Comparison of ENCODE assay signal across 14 cellular contexts in genomic region chr5:135174315-135175096, GRCh38.
DNase-seq lines count a peak whose midpoint lies in the region; ATAC-seq and TF ChIP-seq lines count a peak whose summit lies in the region.
"Had no signal": no experiment of that assay in that cellular context is flagged by ENCODE, and none has a peak within 500 bp of the region (broad histone marks: within the 10 kb centered on the region; RNA-seq: fewer than 3 reads in every experiment).

No MANE protein-coding gene starts in this region.

- peaks cover 7% of the 10 kb centered on the region for H3K4me1 Mint-ChIP-seq in WTC11
- H3K4me1 Mint-ChIP-seq: activated naive CD8-positive, alpha-beta T cell treated with anti-CD3 and anti-CD28 coated beads, Interleukin-2, amount 50 U/mL, for 24 hours; CD4-positive, CD25-positive, alpha-beta regulatory T cell; naive B cell had no signal

- H2AK5ac ChIP-seq in IMR-90 (ENCODE audit: low read depth, low read length) (no peak overlapping the region), mesendoderm (ENCODE audit: low read length) (peak overlapping the region; percentile 44)

- in situ Hi-C loops in IMR-90 (cut with MboI; ENCODE audit: low sequenced_read_pairs): no loop called here

- H2BK5ac ChIP-seq in IMR-90 (ENCODE audit: low read depth, low read length, poor library complexity, severe bottlenecking) (no peak overlapping the region), mesendoderm (ENCODE audit: low read length) (no peak overlapping the region)

- H3F3A ChIP-seq in DOHH2 (ENCODE audit: control insufficient read depth, insufficient read depth): no peaks in the 10 kb centered on the region

- no peak overlapping the region for H3K27ac ChIP-seq in DOHH2 (ENCODE audit: low read depth, low read length)
- no peak overlapping the region for H3K27ac ChIP-seq in IMR-90 (ENCODE audit: insufficient read depth, low read length)
- H3K27ac ChIP-seq in mesendoderm (ENCODE audit: low read depth, low read length): no peak overlapping the region
- H3K27ac ChIP-seq: coronary artery, suprapubic skin had no signal

- H4K8ac ChIP-seq in IMR-90 (ENCODE audit: low read depth in 2 of 2, low read length in 2 of 2) (no peak overlapping the region), mesendoderm (ENCODE audit: low read depth, low read length) (no peak overlapping the region)

- H3K23ac ChIP-seq in IMR-90 (ENCODE audit: low read depth, low read length) (no peak overlapping the region), mesendoderm (ENCODE audit: low read length) (no peak overlapping the region)

- no peaks in the 10 kb centered on the region for H3K9me2 ChIP-seq in DOHH2 (replicated peaks; ENCODE audit: control insufficient read depth, low read length)

- no peak overlapping the region for H3K4me3 Mint-ChIP-seq in WTC11
- H3K4me3 Mint-ChIP-seq: activated naive CD8-positive, alpha-beta T cell treated with anti-CD3 and anti-CD28 coated beads, Interleukin-2, amount 50 U/mL, for 24 hours; CD4-positive, CD25-positive, alpha-beta regulatory T cell had no signal

- peak; percentile 18; the same call in 1 of the 2 replicates for TF ChIP-seq RAD21 in IMR-90 (IDR thresholded peaks at IDR 0.05; ENCODE audit: low read length)

- H2BK120ac ChIP-seq in IMR-90 (ENCODE audit: low read depth, low read length) (no peak overlapping the region), mesendoderm (ENCODE audit: low read depth, low read length) (no peak overlapping the region)

- dilution Hi-C loops in IMR-90 (cut with HindIII; ENCODE audit: low sequenced_read_pairs, unreplicated experiment): no loop called here

- H3K79me1 ChIP-seq in IMR-90 (ENCODE audit: low read depth in 1 of 2, low read length in 2 of 2): no peaks in the 10 kb centered on the region
- H3K79me1 ChIP-seq in mesendoderm (ENCODE audit: low read length): no peaks in the 10 kb centered on the region

- TF ChIP-seq POLR2A in IMR-90 (IDR thresholded peaks at IDR 0.05; ENCODE audit: low read depth, low read length): no peak

- H3K4me1 ChIP-seq in DOHH2 (ENCODE audit: control insufficient read depth, low read length) (peaks cover 7% of the 10 kb centered on the region), IMR-90 (ENCODE audit: control insufficient read depth, insufficient read depth, low read length) (no peaks in the 10 kb centered on the region), mesendoderm (ENCODE audit: control insufficient read depth, low read depth, low read length) (no peaks in the 10 kb centered on the region)
- H3K4me1 ChIP-seq: suprapubic skin had no signal

- H4K5ac ChIP-seq in IMR-90 (ENCODE audit: low read depth, low read length) (no peak overlapping the region), mesendoderm (ENCODE audit: low read length) (no peak overlapping the region)

- POLR2A ChIA-PET in IMR-90 (lab: Charles Lee; ENCODE audit: unreplicated experiment): no interaction called here
- POLR2A ChIA-PET in WTC11 (lab: Charles Lee): no interaction called here

- DNase-seq in IMR-90: peak; percentile 24
- DNase-seq in WTC11 (ENCODE audit: low spot score): peak; percentile 41
- peak; percentile 90 for DNase-seq in mesendoderm
- no peak for DNase-seq in NK-92 (lab: John Stamatoyannopoulos, UW; ENCODE audit: unreplicated experiment)
- DNase-seq in SIG-M5 (lab: John Stamatoyannopoulos, UW): no peak
- DNase-seq: activated naive CD8-positive, alpha-beta T cell treated with anti-CD3 and anti-CD28 coated beads, Interleukin-2, amount 50 U/mL, for 24 hours; CD4-positive, CD25-positive, alpha-beta regulatory T cell; naive B cell; NCI-H526 had no signal

- H3K56ac ChIP-seq in IMR-90 (ENCODE audit: extremely low read depth, insufficient read depth, low read length) (no peak overlapping the region), mesendoderm (ENCODE audit: low read length) (no peak overlapping the region)

- peaks cover 5% of the 10 kb centered on the region; the same call in 1 of the 2 replicates for H3K27me3 Mint-ChIP-seq in WTC11 (ENCODE audit: low read depth)

- H4K91ac ChIP-seq in IMR-90 (ENCODE audit: insufficient read depth, low read depth, low read length): no peak overlapping the region

- peaks cover 5% of the 10 kb centered on the region; the same call in 1 of the 2 replicates for H3K9me1 ChIP-seq in IMR-90 (ENCODE audit: insufficient read depth, low read length)

- intact Hi-C loops in IMR-90 (cut with micrococcal nuclease): no loop called here

- no peaks in the 10 kb centered on the region for H3K9me3 ChIP-seq in DOHH2 (ENCODE audit: control insufficient read depth, insufficient read depth, low read length)
- no peaks in the 10 kb centered on the region for H3K9me3 ChIP-seq in IMR-90 (ENCODE audit: control insufficient read depth, insufficient read depth, low read length)
- H3K9me3 ChIP-seq: suprapubic skin had no signal

- H3K9ac ChIP-seq in IMR-90 (ENCODE audit: low read depth, low read length) (no peak overlapping the region), mesendoderm (ENCODE audit: low read length) (no peak overlapping the region)

- H3K4me3 ChIP-seq in DOHH2 (ENCODE audit: low read length) (no peak overlapping the region), IMR-90 (ENCODE audit: insufficient read depth, low read depth, low read length) (no peak overlapping the region), mesendoderm (ENCODE audit: low read length) (no peak overlapping the region)
- H3K4me3 ChIP-seq: coronary artery, suprapubic skin had no signal

- H3K36me3 ChIP-seq in DOHH2 (ENCODE audit: control insufficient read depth, low read length): no peaks in the 10 kb centered on the region
- H3K36me3 ChIP-seq in IMR-90 (ENCODE audit: control insufficient read depth, insufficient read depth, low read length): no peaks in the 10 kb centered on the region
- H3K36me3 ChIP-seq in mesendoderm (ENCODE audit: control insufficient read depth, insufficient read depth, low read length): no peaks in the 10 kb centered on the region
- H3K36me3 ChIP-seq: suprapubic skin had no signal

- no peaks in the 10 kb centered on the region for H3K36me3 Mint-ChIP-seq in WTC11
- H3K36me3 Mint-ChIP-seq: CD4-positive, CD25-positive, alpha-beta regulatory T cell; naive B cell had no signal

- H3K27me3 ChIP-seq in DOHH2 (ENCODE audit: control insufficient read depth, low read length): no peaks in the 10 kb centered on the region
- H3K27me3 ChIP-seq in IMR-90 (ENCODE audit: control insufficient read depth, insufficient read depth, low read length): peaks cover 14% of the 10 kb centered on the region
- no peaks in the 10 kb centered on the region for H3K27me3 ChIP-seq in mesendoderm (ENCODE audit: insufficient read depth, low read length, poor library complexity)

- CTCF ChIA-PET in IMR-90 (lab: Yijun Ruan, JAX) (interaction anchor here (0.6 to 1.2 kb wide), 3 partner anchors 11 to 35 kb away, joined by 3 to 4 read pairs (median 4); no protein-coding TSS in a partner anchor), WTC11 (lab: Charles Lee) (interaction anchor here (0.6 to 2.0 kb wide), 14 partner anchors 12 to 270 kb away, joined by 3 to 13 read pairs (median 4); partner anchors contain the start of gene PCBD2)

- no peak overlapping the region for H2AFZ ChIP-seq in IMR-90 (replicated peaks; ENCODE audit: low read length, poor library complexity)

- H3K4ac ChIP-seq in IMR-90 (ENCODE audit: low read depth, low read length): no peak overlapping the region
- H3K4ac ChIP-seq in mesendoderm (ENCODE audit: low read depth, low read length): no peak overlapping the region

- 0 out of 2 replicates have a peak, but pooled peaks cover 4% of the 10 kb centered on the region for H4K20me1 ChIP-seq in DOHH2 (ENCODE audit: control insufficient read depth, insufficient read depth, low read depth, low read length)
- H4K20me1 ChIP-seq in IMR-90 (ENCODE audit: insufficient read depth, low read length): no peaks in the 10 kb centered on the region

- peak overlapping the region; percentile 10 for H2AK9ac ChIP-seq in IMR-90 (replicated peaks; ENCODE audit: low read depth, low read length, poor library complexity)

- no TSS peak for BruUV-seq in IMR-90 (replicated peaks; lab: Mats Ljungman, UMichigan)

- H3K79me2 ChIP-seq in DOHH2 (ENCODE audit: control insufficient read depth, low read length): no peaks in the 10 kb centered on the region
- H3K79me2 ChIP-seq in mesendoderm (ENCODE audit: control insufficient read depth, insufficient read depth, low read length): no peaks in the 10 kb centered on the region

- no peak overlapping the region for H3K18ac ChIP-seq in IMR-90 (ENCODE audit: low read depth, low read length)
- no peak overlapping the region for H3K18ac ChIP-seq in mesendoderm (ENCODE audit: low read length)

- no peak overlapping the region; the same call in 1 of the 2 replicates for H2BK20ac ChIP-seq in IMR-90 (ENCODE audit: low read depth, low read length)

- H2BK15ac ChIP-seq in IMR-90 (ENCODE audit: low read depth, low read length): no peak overlapping the region; the same call in 2 of the 3 replicates
- no peak overlapping the region for H2BK15ac ChIP-seq in mesendoderm (replicated peaks; ENCODE audit: low read depth)

- 72% methylated on average over 3 of the region's 8 CpGs; no CpG with 5 or more reads in 1 of the 2 experiments for WGBS in IMR-90 (ENCODE audit: extremely low coverage in 2 of 2, insufficient read length in 1 of 2), 2 experiments
- WGBS in mesendoderm (ENCODE audit: extremely low coverage, insufficient coverage, low lambda C conversion rate): no CpG with 5 or more reads among the region's 8 CpGs

- H3K27ac Mint-ChIP-seq in WTC11: no peak overlapping the region
- H3K27ac Mint-ChIP-seq: activated naive CD8-positive, alpha-beta T cell treated with anti-CD3 and anti-CD28 coated beads, Interleukin-2, amount 50 U/mL, for 24 hours had no signal

- ATAC-seq in IMR-90 (ENCODE audit: low read depth) (peak; percentile 65; the same call in 1 of the 2 replicates), WTC11 (peak; percentile 82), HG03571 (IDR thresholded peaks at IDR 0.05; ENCODE audit: unreplicated experiment) (no peak), GM19324 (IDR thresholded peaks at IDR 0.05; ENCODE audit: low FRiP score, unreplicated experiment) (no peak)
- ATAC-seq: activated naive CD8-positive, alpha-beta T cell treated with anti-CD3 and anti-CD28 coated beads, Interleukin-2, amount 50 U/mL, for 24 hours had no signal

- H3K4me2 ChIP-seq in DOHH2 (ENCODE audit: low read length) (no peak overlapping the region), IMR-90 (ENCODE audit: low read depth, low read length) (no peak overlapping the region), mesendoderm (ENCODE audit: low read length) (no peak overlapping the region)

- no peak overlapping the region for H3K14ac ChIP-seq in IMR-90 (replicated peaks; ENCODE audit: low read depth, low read length)

- peak; percentile 45 for TF ChIP-seq CTCF in DOHH2 (IDR thresholded peaks at IDR 0.05; ENCODE audit: low read depth, low read length, poor library complexity, severe bottlenecking)
- peak; percentile 32 for TF ChIP-seq CTCF in IMR-90 (conservative IDR thresholded peaks at IDR 0.05; ENCODE audit: low read depth, low read length)
- TF ChIP-seq CTCF in WTC11 (IDR thresholded peaks at IDR 0.05): peak; percentile 24; the same call in 1 of the 2 replicates

- H3K9me3 Mint-ChIP-seq in WTC11: no peaks in the 10 kb centered on the region
- H3K9me3 Mint-ChIP-seq: activated naive CD8-positive, alpha-beta T cell treated with anti-CD3 and anti-CD28 coated beads, Interleukin-2, amount 50 U/mL, for 24 hours had no signal

TF ChIP-seq in IMR-90, 13 proteins besides CTCF, POLR2A, EP300 and RAD21 (continues in another document):
- TF ChIP-seq RFX5 (IDR thresholded peaks at IDR 0.05; ENCODE audit: low read depth, low read length): no peak

Comparison
In these comparisons a context has a peak if more than half of its experiments do, and no peak if none do; other contexts are left out.
1. ATAC-seq: peak in IMR-90 (single experiment) and WTC11 (single experiment); none in HG03571 (single experiment) and GM19324 (single experiment).
2. DNase-seq: peak in IMR-90 (single experiment), WTC11 (single experiment) and mesendoderm (single experiment); none in NK-92 (single experiment) and SIG-M5 (single experiment).
3. Peak in every context shown above with its lines, with median percentiles within 50 percentile points of each other: CTCF ChIP-seq.